Comparison of ENCODE assay signal across 9 cellular contexts in genomic region chr2:64913357-64913869, GRCh38.
DNase-seq lines count a peak whose midpoint lies in the region; ATAC-seq and TF ChIP-seq lines count a peak whose summit lies in the region.
"Had no signal": no experiment of that assay in that cellular context is flagged by ENCODE, and none has a peak within 500 bp of the region (broad histone marks: within the 10 kb centered on the region; RNA-seq: fewer than 3 reads in every experiment).

No MANE protein-coding gene starts in this region.

- no peaks in the 10 kb centered on the region for H3K27me3 ChIP-seq in suprapubic skin
- H3K27me3 ChIP-seq: gastrocnemius medialis had no signal

- no peak overlapping the region for H3K4me3 Mint-ChIP-seq in T-cell
- H3K4me3 Mint-ChIP-seq in neural crest cell = no peak overlapping the region

- no peak for TF ChIP-seq POLR2A in suprapubic skin (IDR thresholded peaks at IDR 0.05)

- POLR2A ChIA-PET in T-cell (lab: Charles Lee) = no interaction called here

- WGBS in suprapubic skin = 55% methylated on average over 5 of the region's 5 CpGs

- H3K4me1 Mint-ChIP-seq in T-cell (peaks cover 8 to 14% (median 13%) of the 10 kb centered on the region in 3 donors), neural crest cell (peaks cover 6% of the 10 kb centered on the region)

- H3K27me3 Mint-ChIP-seq in T-cell (peaks cover 0 to 4% of the 10 kb centered on the region in 2 donors), neural crest cell (ENCODE audit: low read depth) (no peaks in the 10 kb centered on the region)

- no peak overlapping the region for H3K4me3 ChIP-seq in suprapubic skin
- H3K4me3 ChIP-seq: gastrocnemius medialis had no signal

- H3K36me3 Mint-ChIP-seq in T-cell (no peaks in the 10 kb centered on the region), neural crest cell (ENCODE audit: low read depth) (no peaks in the 10 kb centered on the region)

- peaks cover 7% of the 10 kb centered on the region for H3K4me1 ChIP-seq in suprapubic skin

- DNase-seq in NCI-H2107 treated with DMSO at 0.1 percent for 48 hours (lab: John Stamatoyannopoulos, UW; ENCODE audit: unreplicated experiment) (peak; percentile 32), NCI-H2107 (lab: John Stamatoyannopoulos, UW) (no peak), HuH-7.5 (ENCODE audit: low spot score) (peak; percentile 63), T-cell (peak in 17 of 34 experiments; percentile 3 to 34 (median 14)), neural crest cell (ENCODE audit: low read depth, low spot score) (no peak), suprapubic skin (ENCODE audit: low spot score in 2 of 2) (no peak)
- DNase-seq: gastrocnemius medialis had no signal

- no peak for TF ChIP-seq EP300 in suprapubic skin (IDR thresholded peaks at IDR 0.05)

- no peak overlapping the region for H3K27ac Mint-ChIP-seq in T-cell
- H3K27ac Mint-ChIP-seq in neural crest cell (ENCODE audit: unreplicated experiment) = peak overlapping the region; percentile 37

- no peaks in the 10 kb centered on the region for H3K36me3 ChIP-seq in suprapubic skin
- H3K36me3 ChIP-seq: gastrocnemius medialis had no signal

- no peak overlapping the region for H3K27ac ChIP-seq in suprapubic skin
- H3K27ac ChIP-seq: gastrocnemius medialis had no signal

- CTCF ChIA-PET in T-cell (lab: Charles Lee) = interaction anchor here (0.7 to 1.2 kb wide), 3 partner anchors 295 to 583 kb away, joined by 4 read pairs; no protein-coding TSS in a partner anchor

- no peaks in the 10 kb centered on the region for H3K9me3 ChIP-seq in suprapubic skin
- H3K9me3 ChIP-seq: gastrocnemius medialis had no signal

- TF ChIP-seq CTCF in neural crest cell (conservative IDR thresholded peaks at IDR 0.05) (peak; percentile 54), suprapubic skin (IDR thresholded peaks at IDR 0.05) (peak in 1 of 2 donors; percentile 7)

- no peaks in the 10 kb centered on the region for H3K9me3 Mint-ChIP-seq in T-cell
- H3K9me3 Mint-ChIP-seq in neural crest cell = no peaks in the 10 kb centered on the region

- ATAC-seq in T-cell (replicated peaks in 1 of 4) (peak in 3 of 4 experiments; percentile 38 to 59 (median 58)), GM21576 (IDR thresholded peaks at IDR 0.05; ENCODE audit: unreplicated experiment) (no peak), GM18907 (IDR thresholded peaks at IDR 0.05; ENCODE audit: unreplicated experiment) (no peak)
- ATAC-seq: gastrocnemius medialis had no signal

Comparison
In these comparisons a context has a peak if more than half of its experiments do, and no peak if none do; other contexts are left out.
1. DNase-seq: peak in NCI-H2107 treated with DMSO at 0.1 percent for 48 hours (single experiment) and HuH-7.5 (single experiment); none in NCI-H2107 (single experiment), neural crest cell (single experiment) and suprapubic skin (0 of 2).
2. ATAC-seq: peak in T-cell (3 of 4); none in GM21576 (single experiment) and GM18907 (single experiment).